ENCODE assay signal across 13 cellular contexts in the genomic region with DNA sequence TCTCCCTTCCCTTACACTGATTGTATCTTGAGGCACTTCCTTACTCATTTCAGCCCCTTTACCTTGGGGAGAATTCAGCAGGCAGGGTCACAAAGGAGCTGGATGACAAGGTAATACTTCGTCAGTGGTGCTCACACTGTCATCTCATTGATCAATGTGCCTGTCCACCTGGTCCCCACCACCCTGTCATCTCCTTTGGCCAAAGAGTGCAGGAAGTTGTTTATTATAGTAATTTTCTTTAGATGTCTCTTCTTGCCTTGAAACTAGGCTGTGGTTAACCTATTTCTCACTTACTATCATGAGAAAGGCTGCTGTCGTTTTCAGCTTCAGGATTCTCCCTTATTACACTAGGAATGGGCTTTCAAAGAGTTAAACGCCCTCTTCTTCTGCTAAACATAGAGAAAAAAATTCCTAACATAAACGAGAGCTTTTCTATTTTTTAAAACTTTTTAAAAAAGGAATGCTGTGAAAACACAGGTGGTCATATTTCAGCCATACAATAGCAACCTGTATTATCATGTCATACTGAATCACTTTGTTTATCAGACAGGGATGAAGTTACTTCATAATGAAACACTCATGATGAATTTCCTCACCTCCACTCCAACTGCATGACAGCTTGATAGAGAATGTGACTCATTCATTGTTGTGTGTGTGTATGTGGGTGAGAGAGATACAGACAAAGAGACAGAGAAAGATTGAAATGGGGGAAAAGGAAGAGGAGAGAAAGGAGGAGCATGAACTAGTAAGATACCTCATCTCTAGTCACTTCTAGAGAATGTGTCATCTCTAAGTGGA.
DNase-seq lines count a peak whose midpoint lies in the region; ATAC-seq and TF ChIP-seq lines count a peak whose summit lies in the region.
"Had no signal": no experiment of that assay in that cellular context is flagged by ENCODE, and none has a peak within 500 bp of the region (broad histone marks: within the 10 kb centered on the region; RNA-seq: fewer than 3 reads in every experiment).

No MANE protein-coding gene starts in this region.

- DNase-seq in ACHN = peak; percentile 62
- peak; percentile 32 for DNase-seq in GM06990 (ENCODE audit: extremely low read depth, insufficient read length)
- peak; percentile 23 for DNase-seq in T-helper 2 cell treated with Interferon-gamma antibody and Interleukin-4, amounts not matched to agents 5 μg/mL and 100 μg/mL, for 36 hours (ENCODE audit: low spot score)
- DNase-seq in glomerular visceral epithelial cell (ENCODE audit: extremely low spot score) = peak; percentile 60
- DNase-seq in Kasumi-1 (lab: John Stamatoyannopoulos, UW) = no peak
- DNase-seq: activated effector memory CD4-positive, alpha-beta T cell treated with anti-CD3 and anti-CD28 coated beads, Interleukin-2, amount 50 U/mL, for 16 hours; foreskin melanocyte; NCI-H1694 had no signal

- H3K27ac Mint-ChIP-seq in T-helper 2 cell treated with Interferon-gamma antibody and Interleukin-4, amounts not matched to agents 5 μg/mL and 100 μg/mL, for 36 hours = no peak overlapping the region

- H3K4me3 ChIP-seq in GM06990 (replicated peaks; ENCODE audit: low read depth, low read length) = no peak overlapping the region
- H3K4me3 ChIP-seq: SK-N-MC, vagina had no signal

- in situ Hi-C loops in ACHN (cut with HindIII; ENCODE audit: low pct_ligation_motif_present, low pct_unique_long_range_greater_than_20kb, low sequenced_read_pairs) = no loop called here

- no peaks in the 10 kb centered on the region for H3K36me3 Mint-ChIP-seq in T-helper 2 cell treated with Interferon-gamma antibody and Interleukin-4, amounts not matched to agents 5 μg/mL and 100 μg/mL, for 36 hours (ENCODE audit: low read depth)

- peaks cover 4% of the 10 kb centered on the region for H3K4me1 Mint-ChIP-seq in T-helper 2 cell treated with Interferon-gamma antibody and Interleukin-4, amounts not matched to agents 5 μg/mL and 100 μg/mL, for 36 hours (ENCODE audit: low read depth)

- no peaks in the 10 kb centered on the region for H3K27me3 ChIP-seq in GM06990 (replicated peaks; ENCODE audit: control insufficient read depth, insufficient read depth, low read length)
- H3K27me3 ChIP-seq: vagina had no signal

- no peaks in the 10 kb centered on the region for H3K27me3 Mint-ChIP-seq in T-helper 2 cell treated with Interferon-gamma antibody and Interleukin-4, amounts not matched to agents 5 μg/mL and 100 μg/mL, for 36 hours (ENCODE audit: low read depth)

- no peaks in the 10 kb centered on the region for H3K36me3 ChIP-seq in GM06990 (ENCODE audit: control insufficient read depth, insufficient read depth, low read length)
- H3K36me3 ChIP-seq: vagina had no signal

- ATAC-seq in HG02798 (IDR thresholded peaks at IDR 0.05; ENCODE audit: poor library complexity, unreplicated experiment) (no peak), GM18517 (IDR thresholded peaks at IDR 0.05; ENCODE audit: unreplicated experiment) (no peak), GM21717 (IDR thresholded peaks at IDR 0.05; ENCODE audit: unreplicated experiment) (no peak)

- no peaks in the 10 kb centered on the region for H3K9me3 Mint-ChIP-seq in T-helper 2 cell treated with Interferon-gamma antibody and Interleukin-4, amounts not matched to agents 5 μg/mL and 100 μg/mL, for 36 hours

- no peak for TF ChIP-seq CTCF in GM06990 (IDR thresholded peaks at IDR 0.05; ENCODE audit: insufficient read depth, low read length, poor library complexity, severe bottlenecking)

- no peak overlapping the region for H3K4me3 Mint-ChIP-seq in T-helper 2 cell treated with Interferon-gamma antibody and Interleukin-4, amounts not matched to agents 5 μg/mL and 100 μg/mL, for 36 hours

Comparison
In these comparisons a context has a peak if more than half of its experiments do, and no peak if none do; other contexts are left out.
1. DNase-seq: peak in ACHN (single experiment), GM06990 (single experiment), T-helper 2 cell treated with Interferon-gamma antibody and Interleukin-4, amounts not matched to agents 5 μg/mL and 100 μg/mL, for 36 hours (single experiment) and glomerular visceral epithelial cell (single experiment); none in Kasumi-1 (0 of 2).